Comparison of ENCODE assay signal across 11 cellular contexts in genomic region chr6:79335133-79335674, GRCh38.
DNase-seq lines count a peak whose midpoint lies in the region; ATAC-seq lines count a peak whose summit lies in the region.
"Had no signal": no experiment of that assay in that cellular context is flagged by ENCODE, and none has a peak within 500 bp of the region (broad histone marks: within the 10 kb centered on the region; RNA-seq: fewer than 3 reads in every experiment).

No MANE protein-coding gene starts in this region.

- DNase-seq in OCI-M1 (lab: John Stamatoyannopoulos, UW): peak; percentile 14
- DNase-seq in ACHN: no peak
- DNase-seq in posterior vena cava (ENCODE audit: low spot score): no peak
- no peak for DNase-seq in DMS153 treated with DMSO at 0.1 percent for 48 hours (lab: John Stamatoyannopoulos, UW; ENCODE audit: unreplicated experiment)
- no peak for DNase-seq in NCI-H524 (lab: John Stamatoyannopoulos, UW)
- DNase-seq: activated CD4-positive, alpha-beta T cell treated with anti-CD3 and anti-CD28 coated beads, Interleukin-2, amount 50 U/mL, for 4 hours; NCI-H1105 treated with DMSO at 0.1 percent for 48 hours; stimulated activated CD4-positive, alpha-beta T cell treated with anti-CD3 and anti-CD28 coated beads, Interleukin-2, amount 100 ng/mL, for 24 hours had no signal

- ATAC-seq in GM18502 (IDR thresholded peaks at IDR 0.05; ENCODE audit: poor library complexity, unreplicated experiment) (peak; percentile 96), GM19455 (IDR thresholded peaks at IDR 0.05; ENCODE audit: unreplicated experiment) (peak; percentile 91), HG02970 (IDR thresholded peaks at IDR 0.05; ENCODE audit: low FRiP score, unreplicated experiment) (peak; percentile 91)

- intact Hi-C loops in posterior vena cava (cut with DNase I): loop anchor here in 1 of 2 donors (5.0 kb wide), 1 partner anchor 217 kb away; no protein-coding TSS in a partner anchor

- in situ Hi-C loops in ACHN (cut with HindIII; ENCODE audit: low pct_ligation_motif_present, low pct_unique_long_range_greater_than_20kb, low sequenced_read_pairs): no loop called here
